In the genomic region with DNA sequence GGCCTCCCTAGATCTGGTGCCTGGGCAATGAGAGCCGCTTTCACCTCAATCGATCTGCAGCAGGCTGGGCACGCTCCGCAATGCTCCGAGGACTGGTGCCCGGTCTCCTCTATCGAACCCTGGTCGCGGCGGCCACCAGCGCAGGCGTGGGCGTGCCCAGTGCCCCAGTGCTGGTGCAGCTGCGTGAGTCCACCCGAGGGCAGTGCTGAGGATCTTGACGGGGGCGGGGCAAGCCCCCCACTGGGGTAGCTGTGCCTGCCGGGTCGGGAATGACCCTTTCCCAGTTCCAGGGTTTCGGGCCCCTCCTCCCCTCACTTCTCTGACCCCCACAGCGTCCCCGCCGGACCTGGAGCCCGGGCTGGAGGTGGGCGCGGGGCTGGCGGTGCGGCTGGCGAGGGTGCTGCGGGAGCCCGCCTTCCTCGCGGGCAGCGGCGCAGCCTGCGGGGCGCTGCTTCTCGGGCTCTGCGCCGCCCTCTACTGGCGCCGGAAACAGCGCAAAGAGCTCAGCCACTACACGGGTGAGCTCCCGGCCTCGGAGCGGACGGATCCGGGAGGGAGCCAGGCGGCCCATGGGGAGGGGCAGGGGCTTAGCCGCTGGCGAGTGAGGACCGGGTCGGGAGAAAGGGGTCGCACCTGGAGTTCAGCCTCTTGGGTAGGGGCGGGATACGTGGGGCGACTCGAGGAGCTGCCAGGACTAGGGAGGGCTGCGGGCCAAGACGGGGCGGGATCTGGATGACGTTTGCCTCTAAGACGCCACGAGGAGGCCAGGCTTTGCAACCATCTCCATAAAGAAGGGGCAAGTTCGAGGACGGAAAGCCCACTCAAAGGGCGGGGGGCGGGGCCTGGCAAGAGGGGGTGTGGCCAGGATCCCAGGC, we compare ENCODE assay signal across 9 cellular contexts. TPM values are rescaled to one million over a fixed set of nuclear protein-coding genes. Genes with fewer than 3 reads are reported as not detected.
A peak's percentile ranks its signal among the peaks of the same experiment; 100 is the strongest.
DNase-seq lines count a peak whose midpoint lies in the region; ATAC-seq lines count a peak whose summit lies in the region.
"Had no signal": no experiment of that assay in that cellular context is flagged by ENCODE, and none has a peak within 500 bp of the region (broad histone marks: within the 10 kb centered on the region; RNA-seq: fewer than 3 reads in every experiment).

No MANE protein-coding gene starts in this region.

- peaks cover 20% of the 10 kb centered on the region for H3K4me1 Mint-ChIP-seq in activated CD4-positive, alpha-beta memory T cell treated with anti-CD3 and anti-CD28 coated beads, Interleukin-2, amount 10 ng/mL, durations not matched to agents 7 days and 5 days

- peak overlapping the region; percentile 79 for H3K4me3 Mint-ChIP-seq in activated CD4-positive, alpha-beta memory T cell treated with anti-CD3 and anti-CD28 coated beads, Interleukin-2, amount 10 ng/mL, durations not matched to agents 7 days and 5 days

- H3K9me3 Mint-ChIP-seq in activated CD4-positive, alpha-beta memory T cell treated with anti-CD3 and anti-CD28 coated beads, Interleukin-2, amount 10 ng/mL, durations not matched to agents 7 days and 5 days, result no peaks in the 10 kb centered on the region

- H3K4me3 ChIP-seq in ectodermal cell (ENCODE audit: insufficient read depth, low read depth, low read length), result peak overlapping the region; percentile 73

- ATAC-seq in GM19023 (IDR thresholded peaks at IDR 0.05; ENCODE audit: unreplicated experiment) (peak; percentile 90), HG03196 (IDR thresholded peaks at IDR 0.05; ENCODE audit: unreplicated experiment) (peak; percentile 90)

- no peaks in the 10 kb centered on the region for H3K9me3 ChIP-seq in ectodermal cell (ENCODE audit: control insufficient read depth, low read length)

- H3K27me3 ChIP-seq in ectodermal cell (ENCODE audit: control insufficient read depth, insufficient read depth, low read length, poor library complexity, severe bottlenecking), result peaks cover 50% of the 10 kb centered on the region

- peaks cover 44% of the 10 kb centered on the region for H3K27me3 Mint-ChIP-seq in activated CD4-positive, alpha-beta memory T cell treated with anti-CD3 and anti-CD28 coated beads, Interleukin-2, amount 10 ng/mL, durations not matched to agents 7 days and 5 days

- no peaks in the 10 kb centered on the region for H3K36me3 Mint-ChIP-seq in activated CD4-positive, alpha-beta memory T cell treated with anti-CD3 and anti-CD28 coated beads, Interleukin-2, amount 10 ng/mL, durations not matched to agents 7 days and 5 days (ENCODE audit: low read depth)

- peak overlapping the region; percentile 87 for H3K27ac ChIP-seq in ectodermal cell (ENCODE audit: insufficient read depth, low read depth, low read length, poor library complexity, severe bottlenecking)

- CTCF ChIA-PET in activated CD4-positive, alpha-beta memory T cell treated with anti-CD3 and anti-CD28 coated beads, Interleukin-2, amount 10 ng/mL, durations not matched to agents 7 days and 5 days (lab: Charles Lee), result interaction anchor here (0.6 to 2.0 kb wide), 48 partner anchors 9 to 268 kb away, joined by 3 to 22 read pairs (median 5); partner anchors contain the start of genes CCDC15, HEPN1, ROBO3 and ROBO4

- POLR2A ChIA-PET in activated CD4-positive, alpha-beta memory T cell treated with anti-CD3 and anti-CD28 coated beads, Interleukin-2, amount 10 ng/mL, durations not matched to agents 7 days and 5 days (lab: Charles Lee), result interaction anchor here (1.2 to 1.7 kb wide), 4 partner anchors 10 to 79 kb away, joined by 5 to 10 read pairs (median 7); partner anchors contain the start of gene CCDC15

- peak overlapping the region; percentile 59 for H3K27ac Mint-ChIP-seq in activated CD4-positive, alpha-beta memory T cell treated with anti-CD3 and anti-CD28 coated beads, Interleukin-2, amount 10 ng/mL, durations not matched to agents 7 days and 5 days

- DNase-seq in AG20443 (ENCODE audit: low spot score) (peak; percentile 96), NCI-H748 treated with DMSO at 0.1 percent for 48 hours (lab: John Stamatoyannopoulos, UW) (peak; percentile 27), lung microvascular endothelial cell (ENCODE audit: low read depth in 2 of 2) (peak; percentile 91 to 95)
- peak; percentile 84 for DNase-seq in activated CD4-positive, alpha-beta memory T cell treated with anti-CD3 and anti-CD28 coated beads, Interleukin-2, amount 10 ng/mL, durations not matched to agents 7 days and 5 days
- peak; percentile 47 to 76 (median 57) for DNase-seq in stimulated activated CD4-positive, alpha-beta T cell treated with anti-CD3 and anti-CD28 coated beads, TNF-alpha, amount 100 ng/mL, for 24 hours (ENCODE audit: low read depth in 3 of 3)

- no peaks in the 10 kb centered on the region for H3K36me3 ChIP-seq in ectodermal cell (ENCODE audit: control insufficient read depth, insufficient read depth, low read length)

- WGBS in ectodermal cell, 2 experiments, result 1% methylated on average over 69 of the region's 69 CpGs

- H3K4me1 ChIP-seq in ectodermal cell (ENCODE audit: control insufficient read depth, insufficient read depth, low read length), result peaks cover 5% of the 10 kb centered on the region

RNA-seq across cellular contexts. Expression of gene ROBO3, which starts 10.9 kb away (rescaled TPM):
- total RNA-seq in activated CD4-positive, alpha-beta memory T cell treated with anti-CD3 and anti-CD28 coated beads, Interleukin-2, amount 10 ng/mL, durations not matched to agents 7 days and 5 days, result 1 to 10 TPM; 7.9 to 8.5 TPM
- 65.7 TPM for polyA plus RNA-seq in ectodermal cell (2013, experiment 1 of 4)
- polyA plus RNA-seq in ectodermal cell (2013, experiment 2 of 4), result 60.0 TPM
- polyA plus RNA-seq in ectodermal cell (2013, experiment 3 of 4), result 57.7 TPM
- polyA plus RNA-seq in ectodermal cell (2013, experiment 4 of 4), result 68.4 TPM
- total RNA-seq in lung microvascular endothelial cell, result 5.7 and 14.7 TPM in 2 replicates

RNA-seq across cellular contexts. Expression of gene ROBO4, which starts 21.5 kb away (rescaled TPM):
- not detected for total RNA-seq in activated CD4-positive, alpha-beta memory T cell treated with anti-CD3 and anti-CD28 coated beads, Interleukin-2, amount 10 ng/mL, durations not matched to agents 7 days and 5 days
- polyA plus RNA-seq in ectodermal cell (2013, experiment 1 of 4), result not detected
- polyA plus RNA-seq in ectodermal cell (2013, experiment 2 of 4), result 0.20 TPM
- polyA plus RNA-seq in ectodermal cell (2013, experiment 3 of 4), result not detected
- polyA plus RNA-seq in ectodermal cell (2013, experiment 4 of 4), result not detected
- total RNA-seq in lung microvascular endothelial cell, result 272 and 369 TPM in 2 replicates
- total RNA-seq: activated CD8-positive, alpha-beta memory T cell treated with anti-CD3 and anti-CD28 coated beads for 36 hours had no signal

RNA-seq across cellular contexts. Expression of gene HEPN1, which starts 42.9 kb away (rescaled TPM):
- not detected for total RNA-seq in activated CD4-positive, alpha-beta memory T cell treated with anti-CD3 and anti-CD28 coated beads, Interleukin-2, amount 10 ng/mL, durations not matched to agents 7 days and 5 days
- polyA plus RNA-seq in ectodermal cell (2013, experiment 1 of 4), result not detected
- polyA plus RNA-seq in ectodermal cell (2013, experiment 2 of 4), result not detected
- not detected for polyA plus RNA-seq in ectodermal cell (2013, experiment 3 of 4)
- polyA plus RNA-seq in ectodermal cell (2013, experiment 4 of 4), result not detected
- under 0.01 and 0.20 TPM in 2 replicates for total RNA-seq in lung microvascular endothelial cell
- total RNA-seq: activated CD8-positive, alpha-beta memory T cell treated with anti-CD3 and anti-CD28 coated beads for 36 hours had no signal

RNA-seq across cellular contexts. Expression of gene HEPACAM, which starts 59.7 kb away (rescaled TPM):
- not detected for total RNA-seq in activated CD4-positive, alpha-beta memory T cell treated with anti-CD3 and anti-CD28 coated beads, Interleukin-2, amount 10 ng/mL, durations not matched to agents 7 days and 5 days
- polyA plus RNA-seq in ectodermal cell (2013, experiment 1 of 4), result not detected
- polyA plus RNA-seq in ectodermal cell (2013, experiment 2 of 4), result not detected
- polyA plus RNA-seq in ectodermal cell (2013, experiment 3 of 4), result not detected
- polyA plus RNA-seq in ectodermal cell (2013, experiment 4 of 4), result not detected
- total RNA-seq in lung microvascular endothelial cell, result under 0.01 TPM in 2 replicates
- total RNA-seq: activated CD8-positive, alpha-beta memory T cell treated with anti-CD3 and anti-CD28 coated beads for 36 hours had no signal

Comparison
In these comparisons a context has a peak if more than half of its experiments do, and no peak if none do; other contexts are left out.
1. Peak in every context shown above with its lines: DNase-seq, ATAC-seq, H3K4me3 ChIP-seq and H3K27ac ChIP-seq.
2. DNase-seq: peak in every context shown above with its lines; median percentile 96 in AG20443; 93 in lung microvascular endothelial cell; 84 in activated CD4-positive, alpha-beta memory T cell treated with anti-CD3 and anti-CD28 coated beads, Interleukin-2, amount 10 ng/mL, durations not matched to agents 7 days and 5 days; 57 in stimulated activated CD4-positive, alpha-beta T cell treated with anti-CD3 and anti-CD28 coated beads, TNF-alpha, amount 100 ng/mL, for 24 hours; 27 in NCI-H748 treated with DMSO at 0.1 percent for 48 hours.
3. RNA of gene ROBO4, which starts 21.5 kb away (total RNA-seq): 272 to 369 TPM in lung microvascular endothelial cell; not detected in activated CD4-positive, alpha-beta memory T cell treated with anti-CD3 and anti-CD28 coated beads, Interleukin-2, amount 10 ng/mL, durations not matched to agents 7 days and 5 days; every median in the first group is over 100 times any median in the second.